Comparison of ENCODE assay signal across 22 cellular contexts in the genomic region with DNA sequence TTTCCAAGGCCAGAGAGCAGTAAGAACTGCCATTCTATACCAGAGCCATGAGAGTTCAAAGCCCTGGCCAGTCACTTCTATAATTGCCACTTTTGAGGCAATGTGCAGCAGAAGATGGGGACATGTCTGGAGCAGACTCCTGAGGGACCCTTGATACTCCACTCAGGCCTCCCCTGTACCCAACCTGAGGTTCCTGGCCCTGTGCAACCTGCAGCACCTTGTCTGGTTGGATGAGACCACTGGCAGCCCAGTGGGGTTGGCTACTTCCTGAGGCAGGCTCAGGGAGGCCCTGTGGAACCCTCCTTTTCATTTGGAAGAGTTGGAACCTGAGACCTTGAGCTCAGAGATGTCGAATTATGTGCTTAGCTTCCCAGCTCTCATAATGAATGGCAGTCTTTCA. TPM values are rescaled to one million over a fixed set of nuclear protein-coding genes. Genes with fewer than 3 reads are reported as not detected.
"Had no signal": no experiment of that assay in that cellular context is flagged by ENCODE, and none has a peak within 500 bp of the region (broad histone marks: within the 10 kb centered on the region; RNA-seq: fewer than 3 reads in every experiment).

No MANE protein-coding gene starts in this region.

- FAIRE-seq: colon had no signal

- H3K4me3 ChIP-seq: cardiac muscle cell, dorsolateral prefrontal cortex had no signal

- H3K36me3 ChIP-seq: cardiac muscle cell had no signal

- H3K4me3 Mint-ChIP-seq: activated CD8-positive, alpha-beta T cell treated with anti-CD3 and anti-CD28 coated beads, Interleukin-2, amount 10 ng/mL, durations not matched to agents 7 days and 5 days; activated naive CD8-positive, alpha-beta T cell treated with anti-CD3 and anti-CD28 coated beads, Interleukin-2, amount 10 ng/mL, durations not matched to agents 7 days and 5 days; mesothelial cell of epicardium; natural killer cell treated with Interleukin-12 subunit alpha and Interleukin-12 subunit beta and Interleukin-15 and Interleukin-18, amount 100 ng/mL, for 72 hours; stimulated activated naive CD8-positive, alpha-beta T cell treated with anti-CD3 and anti-CD28 coated beads, Interleukin-15, Interleukin-2, amounts not matched to agents 100 ng/mL and 50 ng/mL, for 24 hours had no signal

- H3K27ac ChIP-seq: cardiac muscle cell, epithelial cell of prostate, parathyroid adenoma had no signal

- DNase-seq: activated CD4-positive, alpha-beta T cell treated with anti-CD3 and anti-CD28 coated beads for 48 hours; activated CD4-positive, CD25-positive, alpha-beta regulatory T cell; activated CD8-positive, alpha-beta T cell treated with anti-CD3 and anti-CD28 coated beads, Interleukin-2, amount 10 ng/mL, durations not matched to agents 7 days and 5 days; activated naive CD8-positive, alpha-beta T cell treated with anti-CD3 and anti-CD28 coated beads, Interleukin-2, amount 10 ng/mL, durations not matched to agents 7 days and 5 days; amygdala; foreskin fibroblast; left colon; SK-N-SH; stimulated activated CD4-positive, alpha-beta T cell treated with anti-CD3 and anti-CD28 coated beads, Interleukin-12 subunit alpha, Interleukin-12 subunit beta, amount 100 ng/mL, for 4 hours; stimulated activated CD4-positive, alpha-beta T cell treated with anti-CD3 and anti-CD28 coated beads, Interleukin-1b, Interleukin-23, amount 100 ng/mL, for 48 hours; T-helper 1 cell; T-helper 9 cell; trophoblast cell had no signal

- H3K36me3 Mint-ChIP-seq: activated naive CD8-positive, alpha-beta T cell treated with anti-CD3 and anti-CD28 coated beads, Interleukin-2, amount 10 ng/mL, durations not matched to agents 7 days and 5 days; mesothelial cell of epicardium; natural killer cell treated with Interleukin-12 subunit alpha and Interleukin-12 subunit beta and Interleukin-15 and Interleukin-18, amount 100 ng/mL, for 72 hours had no signal

- H3K9me3 Mint-ChIP-seq: activated naive CD8-positive, alpha-beta T cell treated with anti-CD3 and anti-CD28 coated beads, Interleukin-2, amount 10 ng/mL, durations not matched to agents 7 days and 5 days; natural killer cell treated with Interleukin-12 subunit alpha and Interleukin-12 subunit beta and Interleukin-15 and Interleukin-18, amount 100 ng/mL, for 72 hours; stimulated activated naive CD8-positive, alpha-beta T cell treated with anti-CD3 and anti-CD28 coated beads, Interleukin-15, Interleukin-2, amounts not matched to agents 100 ng/mL and 50 ng/mL, for 24 hours had no signal

- H3K9me3 ChIP-seq: SK-N-SH had no signal

- H3K27me3 ChIP-seq: cardiac muscle cell had no signal

- H3K27ac Mint-ChIP-seq: activated CD8-positive, alpha-beta T cell treated with anti-CD3 and anti-CD28 coated beads, Interleukin-2, amount 10 ng/mL, durations not matched to agents 7 days and 5 days; activated naive CD8-positive, alpha-beta T cell treated with anti-CD3 and anti-CD28 coated beads, Interleukin-2, amount 10 ng/mL, durations not matched to agents 7 days and 5 days; mesothelial cell of epicardium; natural killer cell treated with Interleukin-12 subunit alpha and Interleukin-12 subunit beta and Interleukin-15 and Interleukin-18, amount 100 ng/mL, for 72 hours; stimulated activated naive CD8-positive, alpha-beta T cell treated with anti-CD3 and anti-CD28 coated beads, Interleukin-15, Interleukin-2, amounts not matched to agents 100 ng/mL and 50 ng/mL, for 24 hours had no signal

- H3K9ac ChIP-seq: parathyroid adenoma, SK-N-SH had no signal

- H3K4me1 Mint-ChIP-seq: activated naive CD8-positive, alpha-beta T cell treated with anti-CD3 and anti-CD28 coated beads, Interleukin-2, amount 10 ng/mL, durations not matched to agents 7 days and 5 days; mesothelial cell of epicardium had no signal

RNA-seq across cellular contexts. Expression of gene GALNT16, which starts 54.4 kb away (rescaled TPM):
- total RNA-seq: activated CD8-positive, alpha-beta T cell treated with anti-CD3 and anti-CD28 coated beads, Interleukin-2, amount 10 ng/mL, durations not matched to agents 7 days and 5 days; activated naive CD8-positive, alpha-beta T cell treated with anti-CD3 and anti-CD28 coated beads, Interleukin-2, amount 10 ng/mL, durations not matched to agents 7 days and 5 days; lung microvascular endothelial cell had no signal
